In the genomic region with DNA sequence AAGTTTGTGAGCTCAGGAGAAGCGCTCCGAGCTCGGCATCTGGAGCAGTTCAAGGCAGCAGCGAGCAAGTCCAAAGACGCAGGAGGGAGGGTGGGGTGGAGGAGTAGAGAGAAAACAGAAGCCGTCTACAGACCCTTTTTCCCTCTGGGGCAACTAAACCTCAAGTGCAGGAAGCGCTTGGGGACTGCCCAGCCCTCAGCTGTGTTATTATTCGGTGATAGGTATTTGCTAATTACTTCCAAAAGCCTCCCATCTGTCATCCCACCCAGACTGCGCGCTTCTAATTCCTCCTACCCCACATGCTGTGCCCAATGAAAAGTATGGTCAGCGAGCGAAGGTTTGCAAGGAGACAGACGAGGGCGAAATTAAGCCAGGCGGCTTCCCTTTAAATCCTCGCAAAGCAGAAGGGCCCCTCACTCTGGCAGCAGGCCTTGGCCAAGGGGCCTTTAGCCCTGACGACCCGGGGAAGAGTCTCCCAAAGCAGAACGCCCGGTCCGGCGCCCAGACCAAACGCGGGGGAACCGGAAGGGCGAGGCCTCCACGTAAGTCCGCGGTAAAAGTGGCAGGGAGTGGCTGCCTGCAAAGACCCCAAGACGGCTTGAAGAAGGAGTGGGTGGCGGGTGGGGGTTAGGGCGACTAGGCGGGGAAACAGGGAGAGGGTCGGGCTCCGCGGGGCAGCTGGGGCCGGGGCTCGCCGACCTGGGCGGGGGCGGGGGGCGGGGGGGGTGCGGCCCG, we compare ENCODE assay signal across 8 cellular contexts. TPM values are rescaled to one million over a fixed set of nuclear protein-coding genes. Genes with fewer than 3 reads are reported as not detected.
A peak's percentile ranks its signal among the peaks of the same experiment; 100 is the strongest.
DNase-seq lines count a peak whose midpoint lies in the region; ATAC-seq and TF ChIP-seq lines count a peak whose summit lies in the region.

No MANE protein-coding gene starts in this region.

- DNase-seq in CD8-positive, alpha-beta T cell = no peak
- DNase-seq in NCI-H524 (lab: John Stamatoyannopoulos, UW) (peak; percentile 93 to 96), dorsolateral prefrontal cortex (no peak), AML-193 (lab: John Stamatoyannopoulos, UW) (no peak)
- no peak for DNase-seq in activated CD8-positive, alpha-beta memory T cell treated with anti-CD3 and anti-CD28 coated beads, Interleukin-2, amount 50 U/mL, for 4 hours

- peaks cover 35% of the 10 kb centered on the region for H3K4me1 Mint-ChIP-seq in CD8-positive, alpha-beta T cell (ENCODE audit: low read depth)

- CTCF ChIA-PET in CD8-positive, alpha-beta T cell (lab: Charles Lee) = interaction anchor here (0.7 to 13.2 kb wide), 4 partner anchors 10 to 127 kb away, joined by 3 to 185 read pairs (median 4); no protein-coding TSS in a partner anchor

- H3K4me3 ChIP-seq in CD8-positive, alpha-beta T cell (ENCODE audit: low read depth, low read length) = no peak overlapping the region
- H3K4me3 ChIP-seq in dorsolateral prefrontal cortex = peak overlapping the region; percentile 7 to 98 (median 79)
- H3K4me3 ChIP-seq in mucosa of rectum (ENCODE audit: low read length in 2 of 2) = peak overlapping the region; percentile 62 to 73

- H3K9ac ChIP-seq in mucosa of rectum (ENCODE audit: low read depth in 1 of 2, low read length in 2 of 2) = peak overlapping the region; percentile 77 to 82

- no peak for TF ChIP-seq CTCF in CD8-positive, alpha-beta T cell (IDR thresholded peaks at IDR 0.05)
- TF ChIP-seq CTCF in dorsolateral prefrontal cortex (IDR thresholded peaks at IDR 0.05 in 54 of 56, conservative IDR thresholded peaks at IDR 0.05 in 2 of 56; ENCODE audit: low read depth in 1 of 56, partially characterized antibody in 56 of 56) = no peak

- H3K27me3 Mint-ChIP-seq in CD8-positive, alpha-beta T cell (ENCODE audit: low read depth) = peaks cover 24% of the 10 kb centered on the region

- H3K4me3 Mint-ChIP-seq in CD8-positive, alpha-beta T cell = peak overlapping the region; percentile 76

- peaks cover 18% of the 10 kb centered on the region for H3K4me1 ChIP-seq in CD8-positive, alpha-beta T cell (ENCODE audit: insufficient read depth, low read length)
- H3K4me1 ChIP-seq in mucosa of rectum (ENCODE audit: control insufficient read depth in 2 of 2, insufficient read depth in 2 of 2, low read length in 2 of 2) = peaks cover 49 to 65% of the 10 kb centered on the region in 2 donors

- no peak overlapping the region for H3K27ac ChIP-seq in CD8-positive, alpha-beta T cell (ENCODE audit: low read depth, low read length)
- H3K27ac ChIP-seq in dorsolateral prefrontal cortex (peak overlapping the region; percentile 23 to 99 (median 93)), mucosa of rectum (ENCODE audit: low read depth in 2 of 2, low read length in 2 of 2) (peak overlapping the region; percentile 93 to 98)

- intact Hi-C loops in CD8-positive, alpha-beta T cell (cut with DNase I, micrococcal nuclease) = loop anchor here in 1 of 2 experiments (5.0 kb wide), 2 partner anchors 33 to 57 kb away; no protein-coding TSS in a partner anchor
- intact Hi-C loops in dorsolateral prefrontal cortex (cut with DNase I) = loop anchor here (1.0 to 5.0 kb wide), 3 partner anchors 29 to 137 kb away; no protein-coding TSS in a partner anchor

- H3K9me3 ChIP-seq in CD8-positive, alpha-beta T cell (ENCODE audit: low read length) = no peaks in the 10 kb centered on the region
- no peaks in the 10 kb centered on the region for H3K9me3 ChIP-seq in mucosa of rectum (ENCODE audit: control insufficient read depth in 2 of 2, low read length in 2 of 2)

- H3K27me3 ChIP-seq in CD8-positive, alpha-beta T cell (ENCODE audit: insufficient read depth, low read length) = no peaks in the 10 kb centered on the region
- H3K27me3 ChIP-seq in dorsolateral prefrontal cortex (peaks cover 0 to 19% (median 0%) of the 10 kb centered on the region in 45 donors), mucosa of rectum (ENCODE audit: control insufficient read depth in 2 of 2, insufficient read depth in 2 of 2, low read length in 2 of 2) (no peaks in the 10 kb centered on the region)

- H3K9me3 Mint-ChIP-seq in CD8-positive, alpha-beta T cell = no peaks in the 10 kb centered on the region

- no peaks in the 10 kb centered on the region for H3K36me3 Mint-ChIP-seq in CD8-positive, alpha-beta T cell

- POLR2A ChIA-PET in CD8-positive, alpha-beta T cell (lab: Charles Lee) = interaction anchor here (1.5 kb wide), 1 partner anchor 125 kb away, joined by 3 read pairs; no protein-coding TSS in a partner anchor

- no peaks in the 10 kb centered on the region for H3K36me3 ChIP-seq in CD8-positive, alpha-beta T cell (ENCODE audit: insufficient read depth, low read length)
- H3K36me3 ChIP-seq in mucosa of rectum (ENCODE audit: control insufficient read depth in 2 of 2, insufficient read depth in 2 of 2, low read length in 2 of 2) = no peaks in the 10 kb centered on the region

- no peak for ATAC-seq in CD8-positive, alpha-beta T cell
- ATAC-seq in HG02973 (IDR thresholded peaks at IDR 0.05; ENCODE audit: unreplicated experiment) (no peak), GM19463 (IDR thresholded peaks at IDR 0.05; ENCODE audit: unreplicated experiment) (no peak)

- H3K27ac Mint-ChIP-seq in CD8-positive, alpha-beta T cell = peak overlapping the region; percentile 37

RNA-seq across cellular contexts. Expression of gene CD9, which starts 0.5 kb away (rescaled TPM):
- 1 to 10 TPM; 1.3 to 1.8 TPM for total RNA-seq in CD8-positive, alpha-beta T cell
- 100 to 1,000 TPM in 60 of 120 experiments, 10 to 100 TPM in 60; 29.3 to 364 (median 99.0) TPM for total RNA-seq in dorsolateral prefrontal cortex

Comparison
In these comparisons a context has a peak if more than half of its experiments do, and no peak if none do; other contexts are left out.
1. DNase-seq: peak in NCI-H524 (2 of 2); none in CD8-positive, alpha-beta T cell (0 of 7), dorsolateral prefrontal cortex (0 of 10), AML-193 (0 of 2) and activated CD8-positive, alpha-beta memory T cell treated with anti-CD3 and anti-CD28 coated beads, Interleukin-2, amount 50 U/mL, for 4 hours (single experiment).
2. RNA of gene CD9, which starts 0.5 kb away (total RNA-seq): 29.3 to 364 TPM in dorsolateral prefrontal cortex; 1.3 to 1.8 TPM in CD8-positive, alpha-beta T cell; every median in the first group is over 10 times any median in the second.